16 cellular contexts compared by ENCODE assay signal in the genomic region with DNA sequence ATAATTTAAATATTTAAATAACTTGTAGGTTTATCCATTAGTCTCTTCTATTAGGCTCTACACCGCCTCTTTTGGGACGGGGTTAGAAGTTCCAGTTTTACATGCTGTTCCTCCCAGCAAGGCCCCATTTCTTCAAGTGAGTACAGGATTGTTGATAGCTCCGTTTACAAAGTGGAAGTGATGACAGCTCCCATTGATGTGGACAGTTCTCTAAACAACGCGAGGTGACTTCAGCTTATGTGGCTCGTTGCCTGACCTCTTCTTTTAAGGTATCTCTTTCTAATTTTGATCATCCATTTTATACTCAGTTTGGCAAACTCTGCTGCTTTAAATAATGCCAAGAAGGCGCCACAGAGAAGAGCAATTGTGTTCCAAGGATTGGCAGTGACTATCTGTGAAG.
"Had no signal": no experiment of that assay in that cellular context is flagged by ENCODE, and none has a peak within 500 bp of the region (broad histone marks: within the 10 kb centered on the region; RNA-seq: fewer than 3 reads in every experiment).

No MANE protein-coding gene starts in this region.

- H3K4me3 Mint-ChIP-seq: activated CD4-positive, alpha-beta memory T cell treated with anti-CD3 and anti-CD28 coated beads, Interleukin-2, amount 10 ng/mL, durations not matched to agents 7 days and 5 days; activated T-helper 1 cell treated with anti-CD3 and anti-CD28 coated beads, Interleukin-12 subunit alpha, Interleukin-12 subunit beta, Interleukin-2, Interleukin-4 antibody, amounts not matched to agents 30 ng/mL and 10 ng/mL and 1 ng/mL, durations not matched to agents 14 hours and 24 hours and 36 hours; dendritic cell treated with granulocyte-macrophage colony-stimulating factor and Interleukin-4, amounts not matched to agents 40 ng/mL and 50 ng/mL, for 4 days; endodermal cell had no signal

- H3K4me3 ChIP-seq: body of pancreas, sigmoid colon, SJCRH30, testis had no signal

- DNase-seq: activated CD4-positive, alpha-beta memory T cell treated with anti-CD3 and anti-CD28 coated beads, Interleukin-2, amount 10 ng/mL, durations not matched to agents 7 days and 5 days; activated CD4-positive, CD25-positive, alpha-beta regulatory T cell treated with anti-CD3 and anti-CD28 coated beads, Interleukin-2, amount 50 U/mL, for 72 hours; activated CD8-positive, alpha-beta memory T cell treated with anti-CD3 and anti-CD28 coated beads, Interleukin-2, amount 50 U/mL, for 4 hours; activated naive CD4-positive, alpha-beta T cell treated with Interleukin-2 at 50 U/mL for 16 hours; body of pancreas; endodermal cell; islet precursor cell; sigmoid colon; SJCRH30; stimulated activated CD4-positive, alpha-beta T cell treated with anti-CD3 and anti-CD28 coated beads, Interleukin-2, amount 100 ng/mL, for 24 hours; stimulated activated naive CD4-positive, alpha-beta T cell treated with Interleukin-2 at 50 U/mL for 16 hours; SW 1271; testis had no signal

- H3K27me3 ChIP-seq: body of pancreas, sigmoid colon, SJCRH30, testis had no signal

- H3K27ac ChIP-seq: body of pancreas, SJCRH30, testis had no signal

- H3K27ac Mint-ChIP-seq: activated CD4-positive, alpha-beta memory T cell treated with anti-CD3 and anti-CD28 coated beads, Interleukin-2, amount 10 ng/mL, durations not matched to agents 7 days and 5 days; activated T-helper 1 cell treated with anti-CD3 and anti-CD28 coated beads, Interleukin-12 subunit alpha, Interleukin-12 subunit beta, Interleukin-2, Interleukin-4 antibody, amounts not matched to agents 30 ng/mL and 10 ng/mL and 1 ng/mL, durations not matched to agents 14 hours and 24 hours and 36 hours; dendritic cell treated with granulocyte-macrophage colony-stimulating factor and Interleukin-4, amounts not matched to agents 40 ng/mL and 50 ng/mL, for 4 days; endodermal cell had no signal

- H3K9me3 ChIP-seq: body of pancreas, sigmoid colon, SJCRH30, testis had no signal

- H3K9me3 Mint-ChIP-seq: activated CD4-positive, alpha-beta memory T cell treated with anti-CD3 and anti-CD28 coated beads, Interleukin-2, amount 10 ng/mL, durations not matched to agents 7 days and 5 days; dendritic cell treated with granulocyte-macrophage colony-stimulating factor and Interleukin-4, amounts not matched to agents 40 ng/mL and 50 ng/mL, for 4 days; endodermal cell had no signal

- ATAC-seq: body of pancreas had no signal

- H3K27me3 Mint-ChIP-seq: activated CD4-positive, alpha-beta memory T cell treated with anti-CD3 and anti-CD28 coated beads, Interleukin-2, amount 10 ng/mL, durations not matched to agents 7 days and 5 days; dendritic cell treated with granulocyte-macrophage colony-stimulating factor and Interleukin-4, amounts not matched to agents 40 ng/mL and 50 ng/mL, for 4 days; progenitor cell of endocrine pancreas had no signal

- H3K4me1 ChIP-seq: body of pancreas, SJCRH30, testis had no signal
